8 cellular contexts compared by ENCODE assay signal in the genomic region with DNA sequence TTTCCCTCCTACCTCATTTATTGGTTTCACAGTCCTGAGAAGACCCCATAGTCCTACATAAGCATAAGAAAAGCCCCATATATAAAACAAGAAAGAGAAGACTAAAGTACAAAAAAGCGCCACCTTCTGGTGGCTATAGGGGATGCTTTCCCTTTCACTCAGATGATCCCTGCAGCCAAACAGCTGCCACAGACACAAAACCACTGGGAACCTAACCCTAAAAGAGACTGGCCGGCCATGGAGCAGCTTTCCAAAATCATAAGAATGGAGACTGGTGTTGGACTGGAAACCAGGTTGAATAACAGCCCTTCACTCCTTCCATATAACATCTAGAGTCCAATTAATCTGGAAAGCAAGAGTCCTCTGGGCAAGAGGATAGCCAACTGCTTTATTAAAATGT. TPM values are rescaled to one million over a fixed set of nuclear protein-coding genes. Genes with fewer than 3 reads are reported as not detected.
DNase-seq lines count a peak whose midpoint lies in the region; ATAC-seq and TF ChIP-seq lines count a peak whose summit lies in the region.

No MANE protein-coding gene starts in this region.

- no peak overlapping the region for H3K4me3 ChIP-seq in HUES64 (ENCODE audit: low read length)
- H3K4me3 ChIP-seq in epithelial cell of proximal tubule (ENCODE audit: low read depth, low read length), result no peak overlapping the region

- peaks cover 96% of the 10 kb centered on the region for H3K36me3 ChIP-seq in HUES64 (ENCODE audit: insufficient read depth, low read length)

- peaks cover 18% of the 10 kb centered on the region for H3K4me1 Mint-ChIP-seq in WTC11
- peaks cover 20% of the 10 kb centered on the region for H3K4me1 Mint-ChIP-seq in nephron progenitor cell

- peaks cover 70% of the 10 kb centered on the region for H3K36me3 Mint-ChIP-seq in WTC11
- peaks cover 77% of the 10 kb centered on the region for H3K36me3 Mint-ChIP-seq in nephron progenitor cell (ENCODE audit: low read depth)

- H3K9ac ChIP-seq in HUES64 (ENCODE audit: low read depth, low read length), result no peak overlapping the region

- H3K4me3 Mint-ChIP-seq in WTC11, result no peak overlapping the region
- H3K4me3 Mint-ChIP-seq in nephron progenitor cell, result no peak overlapping the region

- H3K27me3 Mint-ChIP-seq in WTC11 (ENCODE audit: low read depth) (no peaks in the 10 kb centered on the region), nephron progenitor cell (ENCODE audit: low read depth, poor library complexity) (no peaks in the 10 kb centered on the region)

- WGBS in HUES64, result 15% methylated on average over 2 of the region's 2 CpGs

- H3K9me3 Mint-ChIP-seq in WTC11 (no peaks in the 10 kb centered on the region), nephron progenitor cell (no peaks in the 10 kb centered on the region)

- DNase-seq in DMS53 treated with DMSO at 0.1 percent for 48 hours (lab: John Stamatoyannopoulos, UW; ENCODE audit: unreplicated experiment) (peak; percentile 6), WTC11 (ENCODE audit: low spot score) (peak; percentile 40), epithelial cell of proximal tubule (ENCODE audit: low read depth) (no peak), nephron progenitor cell (peak; percentile 34), NCI-H526 treated with DMSO at 0.1 percent for 48 hours (lab: John Stamatoyannopoulos, UW) (no peak), dedifferentiated amniotic fluid mesenchymal stem cell (ENCODE audit: extremely low spot score) (no peak)

- peak overlapping the region; percentile 90 for H3K27ac Mint-ChIP-seq in WTC11
- H3K27ac Mint-ChIP-seq in nephron progenitor cell, result peak overlapping the region; percentile 37

- ATAC-seq in WTC11 (peak; percentile 85), GM19395 (IDR thresholded peaks at IDR 0.05; ENCODE audit: unreplicated experiment) (no peak)

- H3K27me3 ChIP-seq in HUES64 (ENCODE audit: insufficient read depth, low read length), result no peaks in the 10 kb centered on the region

- TF ChIP-seq CTCF in WTC11 (IDR thresholded peaks at IDR 0.05) (peak; percentile 61), epithelial cell of proximal tubule (conservative IDR thresholded peaks at IDR 0.05; ENCODE audit: low read depth, low read length) (peak; percentile 77), nephron progenitor cell (IDR thresholded peaks at IDR 0.05) (peak; percentile 69)

- no peaks in the 10 kb centered on the region for H3K9me3 ChIP-seq in HUES64 (ENCODE audit: insufficient read depth, low read depth, low read length)

- peak overlapping the region; percentile 28; the same call in 1 of the 2 replicates for H3K27ac ChIP-seq in HUES64 (ENCODE audit: low read depth, low read length)

- peaks cover 13% of the 10 kb centered on the region for H3K4me1 ChIP-seq in HUES64 (ENCODE audit: insufficient read depth, low read length)

- CTCF ChIA-PET in WTC11 (lab: Charles Lee), result interaction anchor here (0.6 to 4.0 kb wide), 26 partner anchors 10 to 334 kb away, joined by 3 to 30 read pairs (median 4); a partner anchor contains a TSS

- POLR2A ChIA-PET in WTC11 (lab: Charles Lee), result no interaction called here

TF ChIP-seq in WTC11, 78 proteins besides CTCF, POLR2A, EP300 and RAD21:
- no peak for TF ChIP-seq NFYB (CRISPR knock-in tag; conservative IDR thresholded peaks at IDR 0.05; ENCODE audit: low read depth)
- no peak for TF ChIP-seq GABPB1 (CRISPR knock-in tag; IDR thresholded peaks at IDR 0.05)
- TF ChIP-seq RELA (CRISPR knock-in tag; IDR thresholded peaks at IDR 0.05; ENCODE audit: borderline replicate concordance), result no peak
- no peak for TF ChIP-seq ZNF219 (CRISPR knock-in tag; IDR thresholded peaks at IDR 0.05; ENCODE audit: borderline replicate concordance)
- TF ChIP-seq, protein P1, sequence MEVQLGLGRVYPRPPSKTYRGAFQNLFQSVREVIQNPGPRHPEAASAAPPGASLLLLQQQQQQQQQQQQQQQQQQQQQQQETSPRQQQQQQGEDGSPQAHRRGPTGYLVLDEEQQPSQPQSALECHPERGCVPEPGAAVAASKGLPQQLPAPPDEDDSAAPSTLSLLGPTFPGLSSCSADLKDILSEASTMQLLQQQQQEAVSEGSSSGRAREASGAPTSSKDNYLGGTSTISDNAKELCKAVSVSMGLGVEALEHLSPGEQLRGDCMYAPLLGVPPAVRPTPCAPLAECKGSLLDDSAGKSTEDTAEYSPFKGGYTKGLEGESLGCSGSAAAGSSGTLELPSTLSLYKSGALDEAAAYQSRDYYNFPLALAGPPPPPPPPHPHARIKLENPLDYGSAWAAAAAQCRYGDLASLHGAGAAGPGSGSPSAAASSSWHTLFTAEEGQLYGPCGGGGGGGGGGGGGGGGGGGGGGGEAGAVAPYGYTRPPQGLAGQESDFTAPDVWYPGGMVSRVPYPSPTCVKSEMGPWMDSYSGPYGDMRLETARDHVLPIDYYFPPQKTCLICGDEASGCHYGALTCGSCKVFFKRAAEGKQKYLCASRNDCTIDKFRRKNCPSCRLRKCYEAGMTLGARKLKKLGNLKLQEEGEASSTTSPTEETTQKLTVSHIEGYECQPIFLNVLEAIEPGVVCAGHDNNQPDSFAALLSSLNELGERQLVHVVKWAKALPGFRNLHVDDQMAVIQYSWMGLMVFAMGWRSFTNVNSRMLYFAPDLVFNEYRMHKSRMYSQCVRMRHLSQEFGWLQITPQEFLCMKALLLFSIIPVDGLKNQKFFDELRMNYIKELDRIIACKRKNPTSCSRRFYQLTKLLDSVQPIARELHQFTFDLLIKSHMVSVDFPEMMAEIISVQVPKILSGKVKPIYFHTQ (CRISPR knock-in tag; IDR thresholded peaks at IDR 0.05), result no peak
- TF ChIP-seq ATF1 (CRISPR knock-in tag; IDR thresholded peaks at IDR 0.05), result no peak
- TF ChIP-seq, protein P2, sequence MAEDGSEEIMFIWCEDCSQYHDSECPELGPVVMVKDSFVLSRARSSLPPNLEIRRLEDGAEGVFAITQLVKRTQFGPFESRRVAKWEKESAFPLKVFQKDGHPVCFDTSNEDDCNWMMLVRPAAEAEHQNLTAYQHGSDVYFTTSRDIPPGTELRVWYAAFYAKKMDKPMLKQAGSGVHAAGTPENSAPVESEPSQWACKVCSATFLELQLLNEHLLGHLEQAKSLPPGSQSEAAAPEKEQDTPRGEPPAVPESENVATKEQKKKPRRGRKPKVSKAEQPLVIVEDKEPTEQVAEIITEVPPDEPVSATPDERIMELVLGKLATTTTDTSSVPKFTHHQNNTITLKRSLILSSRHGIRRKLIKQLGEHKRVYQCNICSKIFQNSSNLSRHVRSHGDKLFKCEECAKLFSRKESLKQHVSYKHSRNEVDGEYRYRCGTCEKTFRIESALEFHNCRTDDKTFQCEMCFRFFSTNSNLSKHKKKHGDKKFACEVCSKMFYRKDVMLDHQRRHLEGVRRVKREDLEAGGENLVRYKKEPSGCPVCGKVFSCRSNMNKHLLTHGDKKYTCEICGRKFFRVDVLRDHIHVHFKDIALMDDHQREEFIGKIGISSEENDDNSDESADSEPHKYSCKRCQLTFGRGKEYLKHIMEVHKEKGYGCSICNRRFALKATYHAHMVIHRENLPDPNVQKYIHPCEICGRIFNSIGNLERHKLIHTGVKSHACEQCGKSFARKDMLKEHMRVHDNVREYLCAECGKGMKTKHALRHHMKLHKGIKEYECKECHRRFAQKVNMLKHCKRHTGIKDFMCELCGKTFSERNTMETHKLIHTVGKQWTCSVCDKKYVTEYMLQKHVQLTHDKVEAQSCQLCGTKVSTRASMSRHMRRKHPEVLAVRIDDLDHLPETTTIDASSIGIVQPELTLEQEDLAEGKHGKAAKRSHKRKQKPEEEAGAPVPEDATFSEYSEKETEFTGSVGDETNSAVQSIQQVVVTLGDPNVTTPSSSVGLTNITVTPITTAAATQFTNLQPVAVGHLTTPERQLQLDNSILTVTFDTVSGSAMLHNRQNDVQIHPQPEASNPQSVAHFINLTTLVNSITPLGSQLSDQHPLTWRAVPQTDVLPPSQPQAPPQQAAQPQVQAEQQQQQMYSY (CRISPR knock-in tag; IDR thresholded peaks at IDR 0.05), result no peak
- no peak for TF ChIP-seq NFE2L1 (CRISPR knock-in tag; IDR thresholded peaks at IDR 0.05)
- TF ChIP-seq GTF2I (CRISPR knock-in tag; conservative IDR thresholded peaks at IDR 0.05), result no peak
- TF ChIP-seq, protein P3, sequence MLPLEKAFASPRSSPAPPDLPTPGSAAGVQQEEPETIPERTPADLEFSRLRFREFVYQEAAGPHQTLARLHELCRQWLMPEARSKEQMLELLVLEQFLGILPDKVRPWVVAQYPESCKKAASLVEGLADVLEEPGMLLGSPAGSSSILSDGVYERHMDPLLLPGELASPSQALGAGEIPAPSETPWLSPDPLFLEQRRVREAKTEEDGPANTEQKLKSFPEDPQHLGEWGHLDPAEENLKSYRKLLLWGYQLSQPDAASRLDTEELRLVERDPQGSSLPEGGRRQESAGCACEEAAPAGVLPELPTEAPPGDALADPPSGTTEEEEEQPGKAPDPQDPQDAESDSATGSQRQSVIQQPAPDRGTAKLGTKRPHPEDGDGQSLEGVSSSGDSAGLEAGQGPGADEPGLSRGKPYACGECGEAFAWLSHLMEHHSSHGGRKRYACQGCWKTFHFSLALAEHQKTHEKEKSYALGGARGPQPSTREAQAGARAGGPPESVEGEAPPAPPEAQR (CRISPR knock-in tag; IDR thresholded peaks at IDR 0.05), result no peak
- TF ChIP-seq SP1 (CRISPR knock-in tag; conservative IDR thresholded peaks at IDR 0.05), result no peak
- TF ChIP-seq SMAD4 (CRISPR knock-in tag; IDR thresholded peaks at IDR 0.05), result no peak
- TF ChIP-seq TCF7 (CRISPR knock-in tag; IDR thresholded peaks at IDR 0.05; ENCODE audit: low read depth), result no peak
- no peak for TF ChIP-seq HMGA2 (CRISPR knock-in tag; IDR thresholded peaks at IDR 0.05)
- TF ChIP-seq EMX1 (CRISPR knock-in tag; IDR thresholded peaks at IDR 0.05), result no peak
- TF ChIP-seq, protein P4, sequence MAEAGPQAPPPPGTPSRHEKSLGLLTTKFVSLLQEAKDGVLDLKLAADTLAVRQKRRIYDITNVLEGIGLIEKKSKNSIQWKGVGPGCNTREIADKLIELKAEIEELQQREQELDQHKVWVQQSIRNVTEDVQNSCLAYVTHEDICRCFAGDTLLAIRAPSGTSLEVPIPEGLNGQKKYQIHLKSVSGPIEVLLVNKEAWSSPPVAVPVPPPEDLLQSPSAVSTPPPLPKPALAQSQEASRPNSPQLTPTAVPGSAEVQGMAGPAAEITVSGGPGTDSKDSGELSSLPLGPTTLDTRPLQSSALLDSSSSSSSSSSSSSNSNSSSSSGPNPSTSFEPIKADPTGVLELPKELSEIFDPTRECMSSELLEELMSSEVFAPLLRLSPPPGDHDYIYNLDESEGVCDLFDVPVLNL (CRISPR knock-in tag; IDR thresholded peaks at IDR 0.05; ENCODE audit: borderline replicate concordance, low read depth), result no peak
- no peak for TF ChIP-seq ESRRA (CRISPR knock-in tag; IDR thresholded peaks at IDR 0.05; ENCODE audit: borderline replicate concordance)

RNA-seq across cellular contexts. Expression of a gene that starts 11.4 kb away (rescaled TPM):
- polyA plus RNA-seq in HUES64 (2013, experiment 1 of 2), result 52.2 TPM
- polyA plus RNA-seq in HUES64 (2013, experiment 2 of 2), result 46.8 TPM
- total RNA-seq in WTC11 (2021), result 82.7 to 89.8 TPM (median 89.7 TPM) in 3 replicates
- 55.3 and 63.1 TPM in 2 replicates for total RNA-seq in epithelial cell of proximal tubule

RNA-seq across cellular contexts. Expression of a gene that starts 43.5 kb away (rescaled TPM):
- 19.2 TPM for polyA plus RNA-seq in HUES64 (2013, experiment 1 of 2)
- 25.7 TPM for polyA plus RNA-seq in HUES64 (2013, experiment 2 of 2)
- total RNA-seq in WTC11 (2021) (56.2 to 60.6 TPM (median 58.5 TPM) in 3 replicates), epithelial cell of proximal tubule (16.8 and 35.1 TPM in 2 replicates)

Comparison
In these comparisons a context has a peak if more than half of its experiments do, and no peak if none do; other contexts are left out.
1. DNase-seq: peak in DMS53 treated with DMSO at 0.1 percent for 48 hours (single experiment), WTC11 (single experiment) and nephron progenitor cell (single experiment); none in epithelial cell of proximal tubule (single experiment), NCI-H526 treated with DMSO at 0.1 percent for 48 hours (single experiment) and dedifferentiated amniotic fluid mesenchymal stem cell (single experiment).
2. Peak in every context shown above with its lines, with median percentiles within 50 percentile points of each other: CTCF ChIP-seq.